Comparison of ENCODE assay signal across 15 cellular contexts in genomic region chr6:159117031-159117430, GRCh38. TPM values are rescaled to one million over a fixed set of nuclear protein-coding genes. Genes with fewer than 3 reads are reported as not detected.
DNase-seq lines count a peak whose midpoint lies in the region; ATAC-seq and TF ChIP-seq lines count a peak whose summit lies in the region.
"Had no signal": no experiment of that assay in that cellular context is flagged by ENCODE, and none has a peak within 500 bp of the region (broad histone marks: within the 10 kb centered on the region; RNA-seq: fewer than 3 reads in every experiment).

No MANE protein-coding gene starts in this region.

- CTCF ChIA-PET in A673 (lab: Charles Lee), result no interaction called here

- H2AFZ ChIP-seq in SU-DHL-6 (ENCODE audit: low read depth, low read length, severe bottlenecking), result no peak overlapping the region
- H2AFZ ChIP-seq: PC-9 had no signal

- H3K27me3 ChIP-seq in SU-DHL-6 (ENCODE audit: low read length), result no peaks in the 10 kb centered on the region
- H3K27me3 ChIP-seq in A673 (replicated peaks; ENCODE audit: insufficient read depth, low read depth, low read length, poor library complexity), result no peaks in the 10 kb centered on the region

- ATAC-seq in GM21360 (IDR thresholded peaks at IDR 0.05; ENCODE audit: unreplicated experiment), result peak; percentile 5
- no peak for ATAC-seq in HG02759 (IDR thresholded peaks at IDR 0.05; ENCODE audit: unreplicated experiment)
- ATAC-seq: HCT116 had no signal

- H3K4me2 ChIP-seq in SU-DHL-6 (ENCODE audit: low read depth, low read length, poor library complexity, severe bottlenecking), result peak overlapping the region; percentile 33
- H3K4me2 ChIP-seq: PC-9 had no signal

- no peaks in the 10 kb centered on the region for H4K20me1 ChIP-seq in SU-DHL-6 (ENCODE audit: low read depth, low read length)

- intact Hi-C loops in A673 (cut with micrococcal nuclease; ENCODE audit: unreplicated experiment), result no loop called here

- TF ChIP-seq CTCF in SU-DHL-6 (IDR thresholded peaks at IDR 0.05; ENCODE audit: insufficient read depth, low read length, poor library complexity, severe bottlenecking) (no peak), A673 (conservative IDR thresholded peaks at IDR 0.05; ENCODE audit: low read depth, low read length) (no peak)

- H3K4me1 ChIP-seq in A673 (ENCODE audit: insufficient read depth, low read length, poor library complexity, severe bottlenecking), result no peaks in the 10 kb centered on the region

- H3K36me3 ChIP-seq in SU-DHL-6 (ENCODE audit: low read length), result no peaks in the 10 kb centered on the region
- no peaks in the 10 kb centered on the region for H3K36me3 ChIP-seq in A673 (ENCODE audit: insufficient read depth, low read length, poor library complexity, severe bottlenecking)

- no peaks in the 10 kb centered on the region for H3F3A ChIP-seq in SU-DHL-6 (ENCODE audit: insufficient read depth)

- no peak overlapping the region for H3K9ac ChIP-seq in SU-DHL-6 (ENCODE audit: low read length)

- DNase-seq in fibroblast of the conjunctiva (ENCODE audit: low read depth), result peak; percentile 14
- no peak for DNase-seq in KBM-7
- no peak for DNase-seq in NCI-H1417 (lab: John Stamatoyannopoulos, UW)
- no peak for DNase-seq in A673 (ENCODE audit: low spot score)
- DNase-seq: activated CD4-positive, alpha-beta T cell treated with anti-CD3 and anti-CD28 coated beads for 4 hours; DND-41; NCI-H1092; PC-9; stimulated activated naive CD4-positive, alpha-beta T cell had no signal

- in situ Hi-C loops in KBM-7 (cut with MboI; ENCODE audit: low pct_unique_long_range_greater_than_20kb, low sequenced_read_pairs), result loop anchor here (25.0 kb wide), 2 partner anchors 105 to 405 kb away; partner anchors contain the start of gene RSPH3

- BruUV-seq in A673 (replicated peaks; lab: Mats Ljungman, UMichigan), result no TSS peak

- H3K27ac ChIP-seq in SU-DHL-6 (ENCODE audit: low read depth, low read length) (no peak overlapping the region), skin epidermis (peak overlapping the region in 14 of 21 experiments; percentile 1 to 75 (median 34)), A673 (ENCODE audit: low read depth, low read length, poor library complexity, severe bottlenecking) (no peak overlapping the region)
- H3K27ac ChIP-seq: epithelial cell of prostate, PC-9 had no signal

- POLR2A ChIA-PET in A673 (lab: Charles Lee; ENCODE audit: low non-redundant PET), result no interaction called here

- H3K9me2 ChIP-seq in SU-DHL-6 (replicated peaks; ENCODE audit: insufficient read depth, low read length), result no peaks in the 10 kb centered on the region

- no peak overlapping the region for H3K4me3 ChIP-seq in SU-DHL-6 (ENCODE audit: insufficient read depth, low read length, poor library complexity, severe bottlenecking)
- H3K4me3 ChIP-seq in skin epidermis, result no peak overlapping the region
- H3K4me3 ChIP-seq in A673 (ENCODE audit: low read depth, low read length, poor library complexity, severe bottlenecking), result no peak overlapping the region
- H3K4me3 ChIP-seq: PC-9 had no signal

- H3K9me3 ChIP-seq in SU-DHL-6 (ENCODE audit: insufficient read depth, low read length) (no peaks in the 10 kb centered on the region), A673 (ENCODE audit: low read depth, low read length, poor library complexity, severe bottlenecking) (no peaks in the 10 kb centered on the region)

- no peaks in the 10 kb centered on the region for H3K79me2 ChIP-seq in SU-DHL-6 (ENCODE audit: insufficient read depth, low read length)

RNA-seq across cellular contexts. Expression of gene FNDC1, which starts 52.2 kb away (rescaled TPM):
- not detected in 2 replicates for total RNA-seq in A673 (2021)
- total RNA-seq: PC-9 had no signal

Comparison
In these comparisons a context has a peak if more than half of its experiments do, and no peak if none do; other contexts are left out.
1. H3K27ac ChIP-seq: peak in skin epidermis (14 of 21); none in SU-DHL-6 (single experiment) and A673 (single experiment).